In the genomic region with DNA sequence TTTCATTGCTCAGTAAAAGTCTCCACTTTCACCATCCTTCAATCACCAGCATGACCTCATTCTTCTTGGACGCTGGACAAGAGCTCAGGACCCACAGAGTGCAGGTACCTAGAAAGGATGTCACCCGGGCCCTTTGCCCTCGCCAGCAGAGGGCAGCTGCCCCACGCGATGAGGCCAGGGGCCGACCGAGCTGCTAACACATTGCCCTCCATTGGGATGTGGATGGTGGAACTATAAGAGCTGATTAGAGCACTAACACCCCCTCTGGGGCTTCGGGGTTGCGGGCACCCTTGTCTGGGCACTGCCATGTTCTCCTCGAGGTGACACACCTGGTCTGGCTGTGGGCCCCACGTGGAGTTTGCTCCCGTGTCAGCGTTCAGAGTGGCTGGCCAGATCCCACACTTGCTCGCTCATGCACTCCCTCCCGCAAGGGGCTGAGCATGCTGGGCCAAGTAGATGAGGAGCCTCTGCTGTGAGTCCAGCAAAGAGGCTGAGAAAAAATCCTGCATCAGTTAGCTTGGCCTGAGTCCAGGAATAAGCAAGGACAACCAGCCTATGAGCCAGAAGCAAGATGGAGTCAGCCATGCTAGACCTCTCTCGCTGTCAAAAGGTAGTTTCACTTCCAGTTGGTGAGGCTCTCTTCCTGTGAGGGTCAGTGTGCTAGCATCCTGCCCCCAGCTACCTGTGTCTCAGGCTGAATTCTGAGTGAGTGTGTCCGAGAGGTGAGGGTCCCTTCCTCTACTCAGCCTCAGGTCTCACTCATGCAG, we compare ENCODE assay signal across 13 cellular contexts. TPM values are rescaled to one million over a fixed set of nuclear protein-coding genes. Genes with fewer than 3 reads are reported as not detected.
DNase-seq lines count a peak whose midpoint lies in the region; ATAC-seq, FAIRE-seq and TF ChIP-seq lines count a peak whose summit lies in the region.
"Had no signal": no experiment of that assay in that cellular context is flagged by ENCODE, and none has a peak within 500 bp of the region (broad histone marks: within the 10 kb centered on the region; RNA-seq: fewer than 3 reads in every experiment).

No MANE protein-coding gene starts in this region.

- POLR2A ChIA-PET in AG04449 (lab: Yijun Ruan, JAX) (no interaction called here), HEK293T (lab: Yijun Ruan, JAX) (no interaction called here)

- CTCF ChIA-PET in AG04449 (lab: Yijun Ruan, JAX), result interaction anchor here (0.7 to 5.1 kb wide), 7 partner anchors 10 to 445 kb away, joined by 3 to 68 read pairs (median 5); a partner anchor contains a TSS
- CTCF ChIA-PET in HEK293T (lab: Yijun Ruan, JAX), result interaction anchor here (0.6 to 1.6 kb wide), 2 partner anchors 110 to 126 kb away, joined by 3 to 7 read pairs; no protein-coding TSS in a partner anchor

- FAIRE-seq in GM12891 (lab: Jason Lieb, UNC), result peak; percentile 13
- FAIRE-seq: colon had no signal

- H2AFZ ChIP-seq in hepatocyte, result no peak overlapping the region

- intact Hi-C loops in posterior vena cava (cut with DNase I), result no loop called here

- no peaks in the 10 kb centered on the region for H3K9me2 ChIP-seq in hepatocyte (replicated peaks; ENCODE audit: insufficient read depth)

- peaks cover 7% of the 10 kb centered on the region for H3K4me1 ChIP-seq in hepatocyte (ENCODE audit: insufficient read depth)

- no peaks in the 10 kb centered on the region for H3K9me3 ChIP-seq in hepatocyte (ENCODE audit: low read depth)

- ATAC-seq in HG02623 (IDR thresholded peaks at IDR 0.05; ENCODE audit: unreplicated experiment), result no peak

- H3K4me2 ChIP-seq in hepatocyte, result no peak overlapping the region

- TF ChIP-seq CTCF in AG04449 (IDR thresholded peaks at IDR 0.05; ENCODE audit: insufficient read depth, low read length, missing control alignments) (peak; percentile 2), hepatocyte (IDR thresholded peaks at IDR 0.05; ENCODE audit: poor library complexity) (peak; percentile 15)

- H3K27me3 ChIP-seq in hepatocyte, result no peaks in the 10 kb centered on the region

- TF ChIP-seq POLR2A in GM12891 (IDR thresholded peaks at IDR 0.05; ENCODE audit: low read depth, low read length), result no peak

- no peaks in the 10 kb centered on the region for H4K20me1 ChIP-seq in hepatocyte (ENCODE audit: insufficient read depth, poor library complexity, severe bottlenecking)

- H3K79me2 ChIP-seq in hepatocyte, result no peaks in the 10 kb centered on the region

- H3K27ac ChIP-seq in hepatocyte, result no peak overlapping the region

- DNase-seq in AG04449 (ENCODE audit: low read depth, low spot score) (no peak), GM12891 (ENCODE audit: insufficient read length, low spot score) (no peak), RPMI8226 (peak; percentile 45), hepatocyte (ENCODE audit: low spot score) (peak; percentile 23), posterior vena cava (ENCODE audit: low spot score) (no peak), HEK293T (ENCODE audit: extremely low spot score) (no peak), midbrain (lab: John Stamatoyannopoulos, UW) (no peak)
- DNase-seq: left cardiac atrium; NCI-H1105; stimulated activated CD4-positive, alpha-beta T cell treated with anti-CD3 and anti-CD28 coated beads, Interleukin-1b, Interleukin-23, amount 100 ng/mL, for 48 hours had no signal

- WGBS in hepatocyte (ENCODE audit: low lambda C conversion rate, missing lambda C conversion rate), result 84% methylated on average over 17 of the region's 17 CpGs

- H3K4me3 ChIP-seq in AG04449 (ENCODE audit: low read depth, low read length), result no peak overlapping the region
- no peak overlapping the region for H3K4me3 ChIP-seq in hepatocyte

- H3K36me3 ChIP-seq in hepatocyte (replicated peaks; ENCODE audit: insufficient read depth, low read depth), result no peaks in the 10 kb centered on the region

TF ChIP-seq in GM12891, 5 proteins besides CTCF, POLR2A, EP300 and RAD21:
- TF ChIP-seq SPI1 (IDR thresholded peaks at IDR 0.05; ENCODE audit: low read depth, low read length) (peak; percentile 75), PAX5 (IDR thresholded peaks at IDR 0.05; ENCODE audit: insufficient read depth, low read length, severe bottlenecking) (no peak), POLR2AphosphoS5 (IDR thresholded peaks at IDR 0.05; ENCODE audit: low read depth, low read length) (no peak), TAF1 (IDR thresholded peaks at IDR 0.05; ENCODE audit: low read depth, low read length) (no peak), POU2F2 (IDR thresholded peaks at IDR 0.05; ENCODE audit: low read depth, low read length) (no peak)
TF ChIP-seq in GM12891: peak in this region for 1.

TF ChIP-seq in HEK293T, 16 proteins besides CTCF, POLR2A, EP300 and RAD21:
- TF ChIP-seq, protein P1, sequence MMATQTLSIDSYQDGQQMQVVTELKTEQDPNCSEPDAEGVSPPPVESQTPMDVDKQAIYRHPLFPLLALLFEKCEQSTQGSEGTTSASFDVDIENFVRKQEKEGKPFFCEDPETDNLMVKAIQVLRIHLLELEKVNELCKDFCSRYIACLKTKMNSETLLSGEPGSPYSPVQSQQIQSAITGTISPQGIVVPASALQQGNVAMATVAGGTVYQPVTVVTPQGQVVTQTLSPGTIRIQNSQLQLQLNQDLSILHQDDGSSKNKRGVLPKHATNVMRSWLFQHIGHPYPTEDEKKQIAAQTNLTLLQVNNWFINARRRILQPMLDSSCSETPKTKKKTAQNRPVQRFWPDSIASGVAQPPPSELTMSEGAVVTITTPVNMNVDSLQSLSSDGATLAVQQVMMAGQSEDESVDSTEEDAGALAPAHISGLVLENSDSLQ (IDR thresholded peaks at IDR 0.05), result no peak
- TF ChIP-seq LEF1 (IDR thresholded peaks at IDR 0.05; ENCODE audit: borderline replicate concordance) (no peak), HDGF (IDR thresholded peaks at IDR 0.05; ENCODE audit: borderline replicate concordance) (no peak), ELF4 (IDR thresholded peaks at IDR 0.05) (no peak), CTBP1 (IDR thresholded peaks at IDR 0.05; ENCODE audit: borderline replicate concordance) (no peak), SUZ12 (IDR thresholded peaks at IDR 0.05) (no peak), TARDBP (IDR thresholded peaks at IDR 0.05) (no peak), FOXA1 (IDR thresholded peaks at IDR 0.05) (no peak), L3MBTL2 (conservative IDR thresholded peaks at IDR 0.05) (no peak), ZNF384 (IDR thresholded peaks at IDR 0.05) (no peak), FOXM1 (IDR thresholded peaks at IDR 0.05; ENCODE audit: borderline replicate concordance) (no peak), SP1 (IDR thresholded peaks at IDR 0.05) (no peak), NFRKB (IDR thresholded peaks at IDR 0.05) (no peak), BHLHE40 (IDR thresholded peaks at IDR 0.05; ENCODE audit: borderline replicate concordance) (no peak), ARNT (IDR thresholded peaks at IDR 0.05) (no peak), FOXK2 (IDR thresholded peaks at IDR 0.05) (no peak)

RNA-seq across cellular contexts. Expression of a gene that starts 9.8 kb away (rescaled TPM):
- not detected for polyA plus RNA-seq in GM12891 (2012; ENCODE audit: low read depth, missing spikeins)
- total RNA-seq in hepatocyte, result not detected in 2 replicates
- not detected in 2 replicates for polyA plus RNA-seq in hepatocyte
- total RNA-seq in posterior vena cava, result not detected
- total RNA-seq: H4, left cardiac atrium had no signal

RNA-seq across cellular contexts. Expression of a gene that starts 43.6 kb away (rescaled TPM):
- 0.18 TPM for polyA plus RNA-seq in GM12891 (2012; ENCODE audit: low read depth, missing spikeins)
- total RNA-seq in hepatocyte (1.1 and 1.4 TPM in 2 replicates), posterior vena cava (1 to 10 TPM; 1.4 to 2.4 TPM)
- polyA plus RNA-seq in hepatocyte, result 0.89 and 1.9 TPM in 2 replicates

RNA-seq across cellular contexts. Expression of a gene that starts 56.9 kb away (rescaled TPM):
- 24.3 TPM for polyA plus RNA-seq in GM12891 (2012; ENCODE audit: low read depth, missing spikeins)
- 507 and 562 TPM in 2 replicates for total RNA-seq in hepatocyte
- 1,181 and 1,283 TPM in 2 replicates for polyA plus RNA-seq in hepatocyte
- total RNA-seq in posterior vena cava, result 100 to 1,000 TPM; 351 to 519 TPM

Comparison
In these comparisons a context has a peak if more than half of its experiments do, and no peak if none do; other contexts are left out.
1. DNase-seq: peak in RPMI8226 (single experiment) and hepatocyte (single experiment); none in AG04449 (single experiment), GM12891 (single experiment), posterior vena cava (single experiment), HEK293T (single experiment) and midbrain (single experiment).